Comparison of ENCODE assay signal across 39 cellular contexts in the genomic region with DNA sequence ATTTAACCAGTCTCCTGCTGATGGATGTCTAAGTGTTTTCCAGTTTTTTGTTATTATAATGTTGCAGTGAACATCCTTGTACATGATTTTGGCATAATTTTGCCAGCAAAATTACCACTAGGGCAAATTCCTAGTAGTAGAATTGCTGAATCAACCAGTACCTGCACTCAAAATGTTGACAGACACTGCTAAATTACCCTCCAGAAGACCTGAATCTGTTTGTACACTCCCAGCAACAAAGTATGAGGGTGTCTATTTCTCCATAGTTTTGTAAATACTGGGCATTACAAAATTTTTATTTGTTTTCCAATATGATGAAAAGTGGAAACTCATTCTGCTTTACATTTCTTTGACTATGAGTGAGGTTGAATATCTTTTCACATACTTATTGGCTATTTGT.
"Had no signal": no experiment of that assay in that cellular context is flagged by ENCODE, and none has a peak within 500 bp of the region (broad histone marks: within the 10 kb centered on the region; RNA-seq: fewer than 3 reads in every experiment).

No MANE protein-coding gene starts in this region.

- ATAC-seq: activated CD8-positive, alpha-beta T cell treated with anti-CD3 and anti-CD28 coated beads for 36 hours; activated naive CD8-positive, alpha-beta T cell treated with anti-CD3 and anti-CD28 coated beads, Interleukin-2, amount 50 U/mL, for 24 hours; activated T-cell treated with anti-CD3 and anti-CD28 coated beads, Interleukin-2, amount 50 U/mL, for 4 hours; activated T-cell treated with anti-CD3 and anti-CD28 coated beads, Interleukin-2, amount 50 U/mL, for 72 hours; activated T-helper 17 cell treated with anti-CD3 and anti-CD28 coated beads, Interleukin-2, amount 50 U/mL, for 72 hours had no signal

- H3K27ac ChIP-seq: ascending aorta, cardiac muscle cell, VCaP had no signal

- H3K4me3 ChIP-seq: ascending aorta, cardiac muscle cell had no signal

- H3K4me1 Mint-ChIP-seq: activated naive CD8-positive, alpha-beta T cell treated with anti-CD3 and anti-CD28 coated beads, Interleukin-2, amount 50 U/mL, for 24 hours; activated T-helper 17 cell treated with anti-CD3 and anti-CD28 coated beads, Interleukin-2, amount 50 U/mL, for 72 hours; central memory CD8-positive, alpha-beta T cell had no signal

- DNase-seq: activated B cell treated with CpG ODN at 0.5 μM for 24 hours; activated CD4-positive, alpha-beta memory T cell treated with anti-CD3 and anti-CD28 coated beads for 36 hours; activated CD4-positive, alpha-beta T cell treated with anti-CD3 and anti-CD28 coated beads for 4 hours; activated CD4-positive, alpha-beta T cell treated with anti-CD3 and anti-CD28 coated beads, Interleukin-2, amount 10 ng/mL, durations not matched to agents 24 days and 14 days; activated CD4-positive, alpha-beta T cell treated with anti-CD3 and anti-CD28 coated beads, Interleukin-2, amount 50 U/mL, for 1 hour; activated CD4-positive, alpha-beta T cell treated with anti-CD3 and anti-CD28 coated beads, Interleukin-2, amount 50 U/mL, for 4 hours; activated CD4-positive, CD25-positive, alpha-beta regulatory T cell treated with anti-CD3 and anti-CD28 coated beads, Interleukin-2, amount 50 U/mL, for 72 hours; activated CD8-positive, alpha-beta memory T cell treated with anti-CD3 and anti-CD28 coated beads, Interleukin-2, amount 50 U/mL, for 4 hours; activated CD8-positive, alpha-beta T cell treated with anti-CD3 and anti-CD28 coated beads for 36 hours; activated effector memory CD4-positive, alpha-beta T cell treated with anti-CD3 and anti-CD28 coated beads, Interleukin-2, amount 50 U/mL, for 16 hours; activated gamma-delta T cell treated with Interleukin-2 at 50 U/mL for 16 hours; activated naive CD4-positive, alpha-beta T cell; activated naive CD4-positive, alpha-beta T cell treated with anti-CD3 and anti-CD28 coated beads, Interleukin-2, amount 10 ng/mL, durations not matched to agents 7 days and 5 days; activated naive CD8-positive, alpha-beta T cell treated with anti-CD3 and anti-CD28 coated beads, Interleukin-2, amount 10 ng/mL, durations not matched to agents 7 days and 5 days; activated naive CD8-positive, alpha-beta T cell treated with anti-CD3 and anti-CD28 coated beads, Interleukin-2, amount 50 U/mL, for 24 hours; activated T-cell treated with anti-CD3 and anti-CD28 coated beads for 4 hours; activated T-cell treated with anti-CD3 and anti-CD28 coated beads, Interleukin-2, amount 50 U/mL, for 1 hour; activated T-cell treated with anti-CD3 and anti-CD28 coated beads, Interleukin-2, amount 50 U/mL, for 4 hours; activated T-cell treated with anti-CD3 and anti-CD28 coated beads, Interleukin-2, amount 50 U/mL, for 72 hours; amygdala; anterior cingulate cortex; caudate nucleus; cerebellar nuclear complex; T-helper 1 cell; T-helper 2 cell; T-helper 9 cell had no signal

- H3K27ac Mint-ChIP-seq: activated B cell treated with CpG ODN at 0.5 μM for 24 hours; activated CD4-positive, alpha-beta memory T cell treated with anti-CD3 and anti-CD28 coated beads for 36 hours; activated CD4-positive, alpha-beta T cell treated with anti-CD3 and anti-CD28 coated beads, Interleukin-2, amount 10 ng/mL, durations not matched to agents 24 days and 14 days; activated CD8-positive, alpha-beta T cell treated with anti-CD3 and anti-CD28 coated beads for 36 hours; activated naive CD4-positive, alpha-beta T cell treated with anti-CD3 and anti-CD28 coated beads, Interleukin-2, amount 10 ng/mL, durations not matched to agents 7 days and 5 days; activated naive CD4-positive, alpha-beta T cell treated with anti-CD3 and anti-CD28 coated beads, Interleukin-2, amount 50 U/mL, for 24 hours; activated naive CD8-positive, alpha-beta T cell; activated naive CD8-positive, alpha-beta T cell treated with anti-CD3 and anti-CD28 coated beads, Interleukin-2, amount 10 ng/mL, durations not matched to agents 7 days and 5 days; activated naive CD8-positive, alpha-beta T cell treated with anti-CD3 and anti-CD28 coated beads, Interleukin-2, amount 50 U/mL, for 24 hours; activated T-cell treated with anti-CD3 and anti-CD28 coated beads, Interleukin-2, amount 50 U/mL, for 72 hours; activated T-helper 1 cell treated with anti-CD3 and anti-CD28 coated beads, Interleukin-12 subunit alpha, Interleukin-12 subunit beta, Interleukin-2, Interleukin-4 antibody, amounts not matched to agents 30 ng/mL and 10 ng/mL and 1 ng/mL, durations not matched to agents 14 hours and 24 hours and 36 hours; activated T-helper 17 cell treated with anti-CD3 and anti-CD28 coated beads, Interleukin-2, amount 50 U/mL, for 72 hours; brain; T-helper 1 cell treated with Interleukin-12 subunit alpha and Interleukin-12 subunit beta and Interleukin-4 antibody, amounts not matched to agents 30 μg/mL and 1 μg/mL, for 36 hours; T-helper 2 cell treated with Interferon-gamma antibody and Interleukin-4, amounts not matched to agents 5 μg/mL and 100 μg/mL, for 36 hours had no signal

- H3K9me3 Mint-ChIP-seq: activated B cell treated with CpG ODN at 0.5 μM for 24 hours; activated CD4-positive, alpha-beta memory T cell treated with anti-CD3 and anti-CD28 coated beads for 36 hours; activated CD4-positive, alpha-beta T cell treated with anti-CD3 and anti-CD28 coated beads, Interleukin-2, amount 10 ng/mL, durations not matched to agents 24 days and 14 days; activated CD8-positive, alpha-beta T cell treated with anti-CD3 and anti-CD28 coated beads for 36 hours; activated naive CD4-positive, alpha-beta T cell treated with anti-CD3 and anti-CD28 coated beads, Interleukin-2, amount 10 ng/mL, durations not matched to agents 7 days and 5 days; activated naive CD4-positive, alpha-beta T cell treated with anti-CD3 and anti-CD28 coated beads, Interleukin-2, amount 50 U/mL, for 24 hours; activated naive CD8-positive, alpha-beta T cell treated with anti-CD3 and anti-CD28 coated beads, Interleukin-2, amount 10 ng/mL, durations not matched to agents 7 days and 5 days; activated naive CD8-positive, alpha-beta T cell treated with anti-CD3 and anti-CD28 coated beads, Interleukin-2, amount 50 U/mL, for 24 hours; activated T-cell treated with anti-CD3 and anti-CD28 coated beads, Interleukin-2, amount 50 U/mL, for 4 hours; activated T-cell treated with anti-CD3 and anti-CD28 coated beads, Interleukin-2, amount 50 U/mL, for 72 hours; activated T-helper 1 cell treated with anti-CD3 and anti-CD28 coated beads, Interleukin-12 subunit alpha, Interleukin-12 subunit beta, Interleukin-2, Interleukin-4 antibody, amounts not matched to agents 30 ng/mL and 10 ng/mL and 1 ng/mL, durations not matched to agents 14 hours and 24 hours and 36 hours; activated T-helper 17 cell treated with anti-CD3 and anti-CD28 coated beads, Interleukin-2, amount 50 U/mL, for 72 hours; brain; central memory CD8-positive, alpha-beta T cell; T-helper 1 cell treated with Interleukin-12 subunit alpha and Interleukin-12 subunit beta and Interleukin-4 antibody, amounts not matched to agents 30 μg/mL and 1 μg/mL, for 36 hours; T-helper 2 cell treated with Interferon-gamma antibody and Interleukin-4, amounts not matched to agents 5 μg/mL and 100 μg/mL, for 36 hours had no signal

- H3K36me3 ChIP-seq: ascending aorta, cardiac muscle cell had no signal

- H3K36me3 Mint-ChIP-seq: activated CD4-positive, alpha-beta memory T cell treated with anti-CD3 and anti-CD28 coated beads for 36 hours; activated naive CD4-positive, alpha-beta T cell treated with anti-CD3 and anti-CD28 coated beads, Interleukin-2, amount 10 ng/mL, durations not matched to agents 7 days and 5 days; activated naive CD4-positive, alpha-beta T cell treated with anti-CD3 and anti-CD28 coated beads, Interleukin-2, amount 50 U/mL, for 24 hours; activated naive CD8-positive, alpha-beta T cell; activated naive CD8-positive, alpha-beta T cell treated with anti-CD3 and anti-CD28 coated beads, Interleukin-2, amount 10 ng/mL, durations not matched to agents 7 days and 5 days; brain had no signal

- H3K9me3 ChIP-seq: ascending aorta had no signal

- H3K27me3 ChIP-seq: ascending aorta, cardiac muscle cell had no signal

- FAIRE-seq: bronchial epithelial cell, TTC549 had no signal

- H3K4me3 Mint-ChIP-seq: activated B cell treated with CpG ODN at 0.5 μM for 24 hours; activated CD4-positive, alpha-beta memory T cell treated with anti-CD3 and anti-CD28 coated beads for 36 hours; activated CD4-positive, alpha-beta T cell treated with anti-CD3 and anti-CD28 coated beads, Interleukin-2, amount 10 ng/mL, durations not matched to agents 24 days and 14 days; activated CD8-positive, alpha-beta T cell treated with anti-CD3 and anti-CD28 coated beads for 36 hours; activated naive CD4-positive, alpha-beta T cell treated with anti-CD3 and anti-CD28 coated beads, Interleukin-2, amount 10 ng/mL, durations not matched to agents 7 days and 5 days; activated naive CD4-positive, alpha-beta T cell treated with anti-CD3 and anti-CD28 coated beads, Interleukin-2, amount 50 U/mL, for 24 hours; activated naive CD8-positive, alpha-beta T cell; activated naive CD8-positive, alpha-beta T cell treated with anti-CD3 and anti-CD28 coated beads, Interleukin-2, amount 10 ng/mL, durations not matched to agents 7 days and 5 days; activated naive CD8-positive, alpha-beta T cell treated with anti-CD3 and anti-CD28 coated beads, Interleukin-2, amount 50 U/mL, for 24 hours; activated T-cell treated with anti-CD3 and anti-CD28 coated beads, Interleukin-2, amount 50 U/mL, for 4 hours; activated T-cell treated with anti-CD3 and anti-CD28 coated beads, Interleukin-2, amount 50 U/mL, for 72 hours; activated T-helper 1 cell treated with anti-CD3 and anti-CD28 coated beads, Interleukin-12 subunit alpha, Interleukin-12 subunit beta, Interleukin-2, Interleukin-4 antibody, amounts not matched to agents 30 ng/mL and 10 ng/mL and 1 ng/mL, durations not matched to agents 14 hours and 24 hours and 36 hours; activated T-helper 17 cell treated with anti-CD3 and anti-CD28 coated beads, Interleukin-2, amount 50 U/mL, for 72 hours; brain; central memory CD8-positive, alpha-beta T cell; T-helper 1 cell treated with Interleukin-12 subunit alpha and Interleukin-12 subunit beta and Interleukin-4 antibody, amounts not matched to agents 30 μg/mL and 1 μg/mL, for 36 hours; T-helper 2 cell treated with Interferon-gamma antibody and Interleukin-4, amounts not matched to agents 5 μg/mL and 100 μg/mL, for 36 hours had no signal
